ENCODE assay signal across 12 cellular contexts in genomic region chr10:126902157-126902556, GRCh38. TPM values are rescaled to one million over a fixed set of nuclear protein-coding genes. Genes with fewer than 3 reads are reported as not detected.
A peak's percentile ranks its signal among the peaks of the same experiment; 100 is the strongest.
DNase-seq lines count a peak whose midpoint lies in the region; ATAC-seq, FAIRE-seq and TF ChIP-seq lines count a peak whose summit lies in the region.
"Had no signal": no experiment of that assay in that cellular context is flagged by ENCODE, and none has a peak within 500 bp of the region (broad histone marks: within the 10 kb centered on the region; RNA-seq: fewer than 3 reads in every experiment).

No MANE protein-coding gene starts in this region.

- BruUV-seq in Caco-2 (replicated peaks; lab: Mats Ljungman, UMichigan): no TSS peak

- H3K4me1 ChIP-seq in Caco-2: peaks cover 13% of the 10 kb centered on the region; the same call in 1 of the 2 replicates

- H3K4me3 Mint-ChIP-seq in Caco-2 (ENCODE audit: unreplicated experiment): no peak overlapping the region
- H3K4me3 Mint-ChIP-seq: activated naive CD4-positive, alpha-beta T cell treated with anti-CD3 and anti-CD28 coated beads for 36 hours; WTC11 had no signal

- CTCF ChIA-PET in Caco-2 (lab: Charles Lee): no interaction called here

- POLR2A ChIA-PET in Caco-2 (lab: Charles Lee): no interaction called here

- H3K9me3 Mint-ChIP-seq in Caco-2 (ENCODE audit: unreplicated experiment): no peaks in the 10 kb centered on the region

- H3K9me3 ChIP-seq in Caco-2: no peaks in the 10 kb centered on the region; the same call in 1 of the 2 replicates

- no peak overlapping the region for H3K4me3 ChIP-seq in Caco-2 (ENCODE audit: low read depth, low read length)
- no peak overlapping the region for H3K4me3 ChIP-seq in bronchial epithelial cell (ENCODE audit: low read depth, low read length)
- H3K4me3 ChIP-seq: esophagus squamous epithelium had no signal

- intact Hi-C loops in Caco-2 (cut with micrococcal nuclease; ENCODE audit: unreplicated experiment): loop anchor here (10.0 kb wide), 1 partner anchor 117 kb away; no protein-coding TSS in a partner anchor

- H3K27me3 ChIP-seq in Caco-2 (replicated peaks; ENCODE audit: control insufficient read depth, insufficient read depth, low read length) (no peaks in the 10 kb centered on the region), bronchial epithelial cell (ENCODE audit: control insufficient read depth, insufficient read depth, low read length) (no peaks in the 10 kb centered on the region)
- H3K27me3 ChIP-seq: esophagus squamous epithelium had no signal

- FAIRE-seq in bronchial epithelial cell (lab: Jason Lieb, UNC): no peak

- H3K36me3 Mint-ChIP-seq in Caco-2 (ENCODE audit: insufficient read depth, unreplicated experiment): peaks cover 29% of the 10 kb centered on the region

- no peaks in the 10 kb centered on the region for H3K27me3 Mint-ChIP-seq in Caco-2 (ENCODE audit: insufficient read depth, unreplicated experiment)

- no peak for TF ChIP-seq CTCF in Caco-2 (IDR thresholded peaks at IDR 0.05; ENCODE audit: insufficient read depth in 1 of 2, low read depth in 1 of 2, low read length in 1 of 2, severe bottlenecking in 1 of 2, unreplicated experiment in 1 of 2)
- peak; percentile 50 for TF ChIP-seq CTCF in bronchial epithelial cell (IDR thresholded peaks at IDR 0.05; ENCODE audit: insufficient read depth, low read length, severe bottlenecking)

- H3K36me3 ChIP-seq in Caco-2 (ENCODE audit: control insufficient read depth, insufficient read depth, low read length): no peaks in the 10 kb centered on the region; the same call in 1 of the 2 replicates
- no peaks in the 10 kb centered on the region for H3K36me3 ChIP-seq in bronchial epithelial cell (ENCODE audit: control insufficient read depth, insufficient read depth, low read length)
- H3K36me3 ChIP-seq: esophagus squamous epithelium had no signal

- DNase-seq in Caco-2 (no peak), LHCN-M2 (ENCODE audit: low read depth) (peak; percentile 94), bronchial epithelial cell (ENCODE audit: low read depth) (peak; percentile 94), myocyte (ENCODE audit: low read depth) (peak; percentile 94), cortex of kidney (lab: John Stamatoyannopoulos, UW) (no peak)
- DNase-seq in activated naive CD4-positive, alpha-beta T cell (lab: John Stamatoyannopoulos, UW): no peak
- no peak for DNase-seq in activated CD8-positive, alpha-beta memory T cell treated with anti-CD3 and anti-CD28 coated beads, Interleukin-2, amount 50 U/mL, for 4 hours
- DNase-seq: activated naive CD4-positive, alpha-beta T cell treated with anti-CD3 and anti-CD28 coated beads for 36 hours; esophagus squamous epithelium; stimulated activated naive CD8-positive, alpha-beta T cell treated with anti-CD3 and anti-CD28 coated beads, Interleukin-15, Interleukin-2, amounts not matched to agents 100 U/mL and 50 U/mL, for 24 hours had no signal

- ATAC-seq in HG03469 (IDR thresholded peaks at IDR 0.05; ENCODE audit: unreplicated experiment): no peak
- ATAC-seq: stimulated activated naive CD8-positive, alpha-beta T cell treated with anti-CD3 and anti-CD28 coated beads, Interleukin-15, Interleukin-2, amounts not matched to agents 100 U/mL and 50 U/mL, for 24 hours; WTC11 had no signal

- H3K4me1 Mint-ChIP-seq in Caco-2 (ENCODE audit: low read depth, unreplicated experiment): peaks cover 25% of the 10 kb centered on the region

- peak overlapping the region; percentile 45 for H3K27ac Mint-ChIP-seq in Caco-2 (ENCODE audit: unreplicated experiment)
- H3K27ac Mint-ChIP-seq: activated naive CD4-positive, alpha-beta T cell treated with anti-CD3 and anti-CD28 coated beads for 36 hours; WTC11 had no signal

RNA-seq across cellular contexts. Expression of gene DOCK1, which starts 3.1 kb away (rescaled TPM):
- total RNA-seq in Caco-2 (2022) (82.2 and 83.5 TPM in 2 replicates), LHCN-M2 (2014; rRNA removed) (38.0 and 45.5 TPM in 2 replicates), bronchial epithelial cell (148 and 173 TPM in 2 replicates), myocyte (35.1 and 37.6 TPM in 2 replicates)
- 25.3 TPM for polyA plus RNA-seq in LHCN-M2 (2012)
- polyA plus RNA-seq in myocyte (2012): 23.1 TPM

Comparison
In these comparisons a context has a peak if more than half of its experiments do, and no peak if none do; other contexts are left out.
1. DNase-seq: peak in LHCN-M2 (single experiment), bronchial epithelial cell (single experiment) and myocyte (single experiment); none in Caco-2 (0 of 2), activated naive CD4-positive, alpha-beta T cell (0 of 4), activated CD8-positive, alpha-beta memory T cell treated with anti-CD3 and anti-CD28 coated beads, Interleukin-2, amount 50 U/mL, for 4 hours (single experiment) and cortex of kidney (single experiment).